Comparison of ENCODE assay signal across 18 cellular contexts in genomic region chr20:48381353-48382120, GRCh38.
DNase-seq lines count a peak whose midpoint lies in the region; ATAC-seq, FAIRE-seq and TF ChIP-seq lines count a peak whose summit lies in the region.
"Had no signal": no experiment of that assay in that cellular context is flagged by ENCODE, and none has a peak within 500 bp of the region (broad histone marks: within the 10 kb centered on the region; RNA-seq: fewer than 3 reads in every experiment).

No MANE protein-coding gene starts in this region.

- H3K36me3 Mint-ChIP-seq in endothelial cell (ENCODE audit: low read depth, unreplicated experiment): no peaks in the 10 kb centered on the region
- H3K36me3 Mint-ChIP-seq in nephron progenitor cell (ENCODE audit: low read depth): no peaks in the 10 kb centered on the region
- H3K36me3 Mint-ChIP-seq in activated naive CD8-positive, alpha-beta T cell treated with anti-CD3 and anti-CD28 coated beads for 36 hours: no peaks in the 10 kb centered on the region
- H3K36me3 Mint-ChIP-seq: CD4-positive, CD25-positive, alpha-beta regulatory T cell had no signal

- POLR2A ChIA-PET in A673 (lab: Charles Lee; ENCODE audit: low non-redundant PET): no interaction called here

- H3K27me3 Mint-ChIP-seq in endothelial cell (ENCODE audit: unreplicated experiment): peaks cover 2% of the 10 kb centered on the region
- H3K27me3 Mint-ChIP-seq in nephron progenitor cell (ENCODE audit: low read depth, poor library complexity): peaks cover 10% of the 10 kb centered on the region
- H3K27me3 Mint-ChIP-seq in activated naive CD8-positive, alpha-beta T cell treated with anti-CD3 and anti-CD28 coated beads for 36 hours: peaks cover 3% of the 10 kb centered on the region

- no peaks in the 10 kb centered on the region for H3K36me3 ChIP-seq in A673 (ENCODE audit: insufficient read depth, low read length, poor library complexity, severe bottlenecking)
- H3K36me3 ChIP-seq: HAP-1 had no signal

- no peak for TF ChIP-seq CTCF in A673 (conservative IDR thresholded peaks at IDR 0.05; ENCODE audit: low read depth, low read length)
- no peak for TF ChIP-seq CTCF in endothelial cell (IDR thresholded peaks at IDR 0.05; ENCODE audit: unreplicated experiment)
- no peak for TF ChIP-seq CTCF in nephron progenitor cell (IDR thresholded peaks at IDR 0.05)

- ATAC-seq in HG02840 (IDR thresholded peaks at IDR 0.05; ENCODE audit: low FRiP score, unreplicated experiment) (no peak), SK-N-SH treated with all-trans-retinoic acid at 6 μM for 48 hours (no peak)
- ATAC-seq: GM12878, Right ventricle myocardium inferior had no signal

- H3K9me3 ChIP-seq in A673 (ENCODE audit: low read depth, low read length, poor library complexity, severe bottlenecking): no peaks in the 10 kb centered on the region
- H3K9me3 ChIP-seq: HAP-1 had no signal

- H3K4me3 Mint-ChIP-seq in endothelial cell (ENCODE audit: unreplicated experiment): peak overlapping the region; percentile 32
- peak overlapping the region; percentile 17 for H3K4me3 Mint-ChIP-seq in nephron progenitor cell
- H3K4me3 Mint-ChIP-seq in activated naive CD8-positive, alpha-beta T cell treated with anti-CD3 and anti-CD28 coated beads for 36 hours: no peak overlapping the region
- H3K4me3 Mint-ChIP-seq: CD4-positive, CD25-positive, alpha-beta regulatory T cell had no signal

- no TSS peak for BruUV-seq in A673 (replicated peaks; lab: Mats Ljungman, UMichigan)

- intact Hi-C loops in A673 (cut with micrococcal nuclease; ENCODE audit: unreplicated experiment): no loop called here

- CTCF ChIA-PET in A673 (lab: Charles Lee): no interaction called here

- no peaks in the 10 kb centered on the region for H3K27me3 ChIP-seq in A673 (replicated peaks; ENCODE audit: insufficient read depth, low read depth, low read length, poor library complexity)

- H3K27ac Mint-ChIP-seq in endothelial cell (ENCODE audit: unreplicated experiment) (no peak overlapping the region), nephron progenitor cell (peak overlapping the region; percentile 8)
- H3K27ac Mint-ChIP-seq in activated naive CD8-positive, alpha-beta T cell treated with anti-CD3 and anti-CD28 coated beads for 36 hours: no peak overlapping the region
- H3K27ac Mint-ChIP-seq: CD4-positive, CD25-positive, alpha-beta regulatory T cell had no signal

- no peaks in the 10 kb centered on the region for H3K9me3 Mint-ChIP-seq in endothelial cell (ENCODE audit: unreplicated experiment)
- no peaks in the 10 kb centered on the region for H3K9me3 Mint-ChIP-seq in nephron progenitor cell
- no peaks in the 10 kb centered on the region for H3K9me3 Mint-ChIP-seq in activated naive CD8-positive, alpha-beta T cell treated with anti-CD3 and anti-CD28 coated beads for 36 hours

- peak; percentile 4 for FAIRE-seq in HTR-8/SVneo (lab: Jason Lieb, UNC)
- FAIRE-seq: GM12878 had no signal

- H3K4me1 ChIP-seq in A673 (ENCODE audit: insufficient read depth, low read length, poor library complexity, severe bottlenecking): peaks cover 25% of the 10 kb centered on the region
- H3K4me1 ChIP-seq: HAP-1 had no signal

- H3K4me3 ChIP-seq in A673 (ENCODE audit: low read depth, low read length, poor library complexity, severe bottlenecking): no peak overlapping the region
- H3K4me3 ChIP-seq: GM12878, HAP-1 had no signal

- peak; percentile 33 for DNase-seq in A673 (ENCODE audit: low spot score)
- DNase-seq in HTR-8/SVneo (ENCODE audit: insufficient read length, low spot score): no peak
- no peak for DNase-seq in endothelial cell (ENCODE audit: low spot score)
- DNase-seq in nephron progenitor cell: no peak
- DNase-seq in activated naive CD8-positive, alpha-beta T cell treated with anti-CD3 and anti-CD28 coated beads for 36 hours: no peak
- DNase-seq: CD4-positive, CD25-positive, alpha-beta regulatory T cell; DND-41; Karpas-422; MV-4-11; NCI-H1105 treated with DMSO at 0.1 percent for 48 hours; NCI-H2029 treated with DMSO at 0.1 percent for 48 hours; NCI-H2171 had no signal

- no peaks in the 10 kb centered on the region for H3K4me1 Mint-ChIP-seq in endothelial cell (ENCODE audit: unreplicated experiment)
- peaks cover 39% of the 10 kb centered on the region for H3K4me1 Mint-ChIP-seq in nephron progenitor cell
- no peaks in the 10 kb centered on the region for H3K4me1 Mint-ChIP-seq in activated naive CD8-positive, alpha-beta T cell treated with anti-CD3 and anti-CD28 coated beads for 36 hours
- H3K4me1 Mint-ChIP-seq: CD4-positive, CD25-positive, alpha-beta regulatory T cell had no signal

- H3K27ac ChIP-seq in A673 (ENCODE audit: low read depth, low read length, poor library complexity, severe bottlenecking): peak overlapping the region; percentile 35
- H3K27ac ChIP-seq: HL-60 had no signal

TF ChIP-seq in SK-N-SH treated with all-trans-retinoic acid at 6 μM for 48 hours, 23 proteins besides CTCF, POLR2A, EP300 and RAD21:
- TF ChIP-seq ZNF8 (CRISPR knock-in tag; IDR thresholded peaks at IDR 0.05) (no peak), ISL1 (CRISPR knock-in tag; IDR thresholded peaks at IDR 0.05) (no peak), ESRRG (CRISPR knock-in tag; IDR thresholded peaks at IDR 0.05) (no peak), GLIS3 (CRISPR knock-in tag; IDR thresholded peaks at IDR 0.05) (no peak), ZFP3 (CRISPR knock-in tag; IDR thresholded peaks at IDR 0.05) (no peak), TCF4 (CRISPR knock-in tag; IDR thresholded peaks at IDR 0.05; ENCODE audit: borderline replicate concordance) (no peak), ARNTL (CRISPR knock-in tag; IDR thresholded peaks at IDR 0.05; ENCODE audit: borderline replicate concordance, low read depth) (no peak), PATZ1 (CRISPR knock-in tag; IDR thresholded peaks at IDR 0.05; ENCODE audit: borderline replicate concordance) (no peak)
